In genomic region chr22:47602732-47603131, GRCh38 we compare ENCODE assay signal across 18 cellular contexts.
"Had no signal": no experiment of that assay in that cellular context is flagged by ENCODE, and none has a peak within 500 bp of the region (broad histone marks: within the 10 kb centered on the region; RNA-seq: fewer than 3 reads in every experiment).

No MANE protein-coding gene starts in this region.

- H3K4me3 Mint-ChIP-seq: naive thymus-derived CD4-positive, alpha-beta T cell; stimulated activated effector memory CD8-positive, alpha-beta T cell treated with anti-CD3 and anti-CD28 coated beads, Interleukin-12 subunit alpha, Interleukin-12 subunit beta, amount 100 ng/mL, for 72 hours had no signal

- H3K4me1 ChIP-seq: foreskin keratinocyte, right atrium auricular region, transverse colon, uterus had no signal

- H3K9me3 ChIP-seq: ovary, right atrium auricular region, thoracic aorta, transverse colon, uterus had no signal

- H3K9me3 Mint-ChIP-seq: stimulated activated effector memory CD8-positive, alpha-beta T cell treated with anti-CD3 and anti-CD28 coated beads, Interleukin-12 subunit alpha, Interleukin-12 subunit beta, amount 100 ng/mL, for 72 hours had no signal

- H3K36me3 Mint-ChIP-seq: naive thymus-derived CD4-positive, alpha-beta T cell; stimulated activated effector memory CD8-positive, alpha-beta T cell treated with anti-CD3 and anti-CD28 coated beads, Interleukin-12 subunit alpha, Interleukin-12 subunit beta, amount 100 ng/mL, for 72 hours had no signal

- H3K4me3 ChIP-seq: hepatocyte, ovary, right atrium auricular region, thoracic aorta, transverse colon, uterus had no signal

- DNase-seq: dermis blood vessel endothelial cell; erythroblast; foreskin keratinocyte; kidney; left cardiac atrium; left ventricle myocardium superior; mesendoderm; naive thymus-derived CD4-positive, alpha-beta T cell; small intestine; stimulated activated CD4-positive, alpha-beta T cell treated with anti-CD3 and anti-CD28 coated beads, Interleukin-2, amount 100 ng/mL, for 48 hours; stimulated activated naive CD8-positive, alpha-beta T cell treated with anti-CD3 and anti-CD28 coated beads, Interleukin-15, Interleukin-2, amounts not matched to agents 100 U/mL and 50 U/mL, for 24 hours; transverse colon; uterus had no signal

- ATAC-seq: foreskin keratinocyte; left cardiac atrium; left ventricle myocardium superior; naive thymus-derived CD4-positive, alpha-beta T cell; stimulated activated effector memory CD8-positive, alpha-beta T cell treated with anti-CD3 and anti-CD28 coated beads, Interleukin-12 subunit alpha, Interleukin-12 subunit beta, amount 100 ng/mL, for 72 hours; stimulated activated naive CD8-positive, alpha-beta T cell treated with anti-CD3 and anti-CD28 coated beads, Interleukin-15, Interleukin-2, amounts not matched to agents 100 U/mL and 50 U/mL, for 24 hours had no signal

- H3K27me3 ChIP-seq: foreskin keratinocyte, hepatocyte, ovary, right atrium auricular region, transverse colon, uterus had no signal

- H3K36me3 ChIP-seq: ovary, right atrium auricular region, thoracic aorta, transverse colon, uterus had no signal

- H3K27ac ChIP-seq: foreskin keratinocyte, hepatocyte, ovary, right atrium auricular region, thoracic aorta, transverse colon, uterus had no signal

- H3K27ac Mint-ChIP-seq: naive thymus-derived CD4-positive, alpha-beta T cell; stimulated activated effector memory CD8-positive, alpha-beta T cell treated with anti-CD3 and anti-CD28 coated beads, Interleukin-12 subunit alpha, Interleukin-12 subunit beta, amount 100 ng/mL, for 72 hours had no signal

- H3K4me1 Mint-ChIP-seq: naive thymus-derived CD4-positive, alpha-beta T cell; stimulated activated effector memory CD8-positive, alpha-beta T cell treated with anti-CD3 and anti-CD28 coated beads, Interleukin-12 subunit alpha, Interleukin-12 subunit beta, amount 100 ng/mL, for 72 hours had no signal
